In genomic region chr12:48818831-48819590, GRCh38 we compare ENCODE assay signal across 8 cellular contexts. TPM values are rescaled to one million over a fixed set of nuclear protein-coding genes. Genes with fewer than 3 reads are reported as not detected.
A peak's percentile ranks its signal among the peaks of the same experiment; 100 is the strongest.
DNase-seq lines count a peak whose midpoint lies in the region; ATAC-seq and TF ChIP-seq lines count a peak whose summit lies in the region.

No MANE protein-coding gene starts in this region.

- H3K27ac Mint-ChIP-seq in neural crest cell (ENCODE audit: unreplicated experiment): no peak overlapping the region

- peak overlapping the region; percentile 89 for H3K4me3 Mint-ChIP-seq in neural crest cell

- peaks cover 32% of the 10 kb centered on the region for H3K4me1 Mint-ChIP-seq in neural crest cell

- peak; percentile 16 for DNase-seq in NCI-H1694 treated with DMSO at 0.1 percent for 48 hours (lab: John Stamatoyannopoulos, UW)
- no peak for DNase-seq in NCI-H1694 (lab: John Stamatoyannopoulos, UW)
- peak; percentile 32 to 43 for DNase-seq in SJCRH30
- DNase-seq in coronary artery (ENCODE audit: low spot score): no peak
- no peak for DNase-seq in neural crest cell (ENCODE audit: low read depth, low spot score)
- no peak for DNase-seq in foreskin melanocyte

- H3K9me3 Mint-ChIP-seq in neural crest cell: no peaks in the 10 kb centered on the region

- H3K9me3 ChIP-seq in SJCRH30 (replicated peaks): no peaks in the 10 kb centered on the region

- no peaks in the 10 kb centered on the region for H3K36me3 ChIP-seq in SJCRH30

- peaks cover 6% of the 10 kb centered on the region for H3K27me3 Mint-ChIP-seq in neural crest cell (ENCODE audit: low read depth)

- ATAC-seq in HG02840 (IDR thresholded peaks at IDR 0.05; ENCODE audit: low FRiP score, unreplicated experiment): no peak
- no peak for ATAC-seq in GM21423 (IDR thresholded peaks at IDR 0.05; ENCODE audit: unreplicated experiment)

- TF ChIP-seq CTCF in coronary artery (IDR thresholded peaks at IDR 0.05) (no peak), neural crest cell (conservative IDR thresholded peaks at IDR 0.05) (no peak)

- no peaks in the 10 kb centered on the region; the same call in 1 of the 2 replicates for H3K27me3 ChIP-seq in SJCRH30

- H3K4me3 ChIP-seq in SJCRH30 (peak overlapping the region; percentile 66), coronary artery (peak overlapping the region; percentile 83)

- H3K36me3 Mint-ChIP-seq in neural crest cell (ENCODE audit: low read depth): no peaks in the 10 kb centered on the region

- peaks cover 4% of the 10 kb centered on the region; the same call in 1 of the 2 replicates for H3K4me1 ChIP-seq in SJCRH30

- H3K27ac ChIP-seq in SJCRH30 (no peak overlapping the region), coronary artery (peak overlapping the region; percentile 32 to 57)

RNA-seq across cellular contexts. Expression of gene CACNB3, which starts 0.7 kb away (rescaled TPM):
- 9.7 and 11.9 TPM in 2 replicates for total RNA-seq in SJCRH30 (2014; rRNA removed; shearing (Covaris generic))
- total RNA-seq in neural crest cell: 57.4 and 59.7 TPM in 2 replicates

RNA-seq across cellular contexts. Expression of gene ADCY6, which starts 30.1 kb away (rescaled TPM):
- total RNA-seq in SJCRH30 (2014; rRNA removed; shearing (Covaris generic)): 16.1 and 18.7 TPM in 2 replicates
- total RNA-seq in neural crest cell: 79.5 and 81.0 TPM in 2 replicates

RNA-seq across cellular contexts. Expression of gene DDX23, which starts 33.0 kb away (rescaled TPM):
- total RNA-seq in SJCRH30 (2014; rRNA removed; shearing (Covaris generic)): 153 and 167 TPM in 2 replicates
- total RNA-seq in neural crest cell: 119 and 124 TPM in 2 replicates

RNA-seq across cellular contexts. Expression of gene RND1, which starts 46.7 kb away (rescaled TPM):
- total RNA-seq in SJCRH30 (2014; rRNA removed; shearing (Covaris generic)): 0.10 and 0.43 TPM in 2 replicates
- 4.2 and 6.1 TPM in 2 replicates for total RNA-seq in neural crest cell

Comparison
In these comparisons a context has a peak if more than half of its experiments do, and no peak if none do; other contexts are left out.
1. DNase-seq: peak in NCI-H1694 treated with DMSO at 0.1 percent for 48 hours (single experiment) and SJCRH30 (2 of 2); none in NCI-H1694 (single experiment), coronary artery (single experiment), neural crest cell (single experiment) and foreskin melanocyte (single experiment).